Comparison of ENCODE assay signal across 26 cellular contexts in the genomic region with DNA sequence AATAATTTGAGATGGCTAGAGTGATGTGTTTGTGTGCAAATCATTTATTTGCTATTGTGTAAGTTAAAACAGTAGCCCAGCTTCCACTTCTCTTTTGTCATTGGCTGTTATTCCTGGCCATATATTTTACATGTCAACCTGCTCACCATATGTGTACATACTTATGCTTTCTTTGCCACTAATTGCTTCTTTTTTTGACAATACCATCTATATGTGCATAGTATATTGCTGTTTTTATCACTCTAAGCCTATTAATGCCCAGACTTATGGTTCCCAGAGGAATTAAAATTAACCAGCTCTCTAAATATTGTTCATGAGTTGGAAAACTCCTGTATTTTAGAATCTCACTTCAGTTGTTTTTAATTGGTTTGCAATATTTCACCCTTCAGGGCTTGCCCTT.
"Had no signal": no experiment of that assay in that cellular context is flagged by ENCODE, and none has a peak within 500 bp of the region (broad histone marks: within the 10 kb centered on the region; RNA-seq: fewer than 3 reads in every experiment).

No MANE protein-coding gene starts in this region.

- DNase-seq: activated CD4-positive, alpha-beta memory T cell treated with anti-CD3 and anti-CD28 coated beads, Interleukin-2, amount 10 ng/mL, durations not matched to agents 7 days and 5 days; activated CD4-positive, alpha-beta T cell treated with anti-CD3 and anti-CD28 coated beads for 1 hour; activated CD4-positive, alpha-beta T cell treated with anti-CD3 and anti-CD28 coated beads for 4 hours; activated CD4-positive, alpha-beta T cell treated with anti-CD3 and anti-CD28 coated beads, Interleukin-2, amount 10 ng/mL, durations not matched to agents 7 days and 5 days; activated CD4-positive, alpha-beta T cell treated with anti-CD3 and anti-CD28 coated beads, Interleukin-2, amount 50 U/mL, for 4 hours; activated CD8-positive, alpha-beta memory T cell treated with anti-CD3 and anti-CD28 coated beads, Interleukin-2, amount 50 U/mL, for 48 hours; activated gamma-delta T cell; activated naive CD4-positive, alpha-beta T cell treated with anti-CD3 and anti-CD28 coated beads, Interleukin-2, amount 50 U/mL, for 16 hours; activated naive CD4-positive, alpha-beta T cell treated with Interleukin-2 at 50 U/mL for 16 hours; activated T-cell treated with anti-CD3 and anti-CD28 coated beads for 4 hours; activated T-cell treated with anti-CD3 and anti-CD28 coated beads, Interleukin-2, amount 50 U/mL, for 24 hours; activated T-cell treated with anti-CD3 and anti-CD28 coated beads, Interleukin-2, amount 50 U/mL, for 72 hours; amniotic stem cell; anterior cingulate cortex; brain microvascular endothelial cell; dorsolateral prefrontal cortex; effector memory CD4-positive, alpha-beta T cell; endodermal cell; foreskin fibroblast; head of caudate nucleus; T-helper 2 cell had no signal

- H3K27ac ChIP-seq: brain microvascular endothelial cell, coronary artery, dorsolateral prefrontal cortex, VCaP had no signal

- H3K4me3 ChIP-seq: coronary artery, dorsolateral prefrontal cortex had no signal

- H3K27me3 ChIP-seq: brain microvascular endothelial cell had no signal

- H3K36me3 ChIP-seq: brain microvascular endothelial cell had no signal

- FAIRE-seq: astrocyte, bronchial epithelial cell, TTC549 had no signal
